ENCODE assay signal across 8 cellular contexts in genomic region chr10:63267414-63268138, GRCh38.
A peak's percentile ranks its signal among the peaks of the same experiment; 100 is the strongest.
DNase-seq lines count a peak whose midpoint lies in the region; ATAC-seq and TF ChIP-seq lines count a peak whose summit lies in the region.

No MANE protein-coding gene starts in this region.

- peak overlapping the region; percentile 81 for H3K27ac ChIP-seq in CD8-positive, alpha-beta T cell (ENCODE audit: low read depth, low read length)
- H3K27ac ChIP-seq in GM23338 (ENCODE audit: low read depth) (peak overlapping the region; percentile 97), PC-9 (peak overlapping the region; percentile 96), stomach smooth muscle (ENCODE audit: low read length) (peak overlapping the region; percentile 88)

- no peak overlapping the region for H2AFZ ChIP-seq in GM23338
- H2AFZ ChIP-seq in PC-9, result no peak overlapping the region; the same call in 1 of the 2 replicates

- peaks cover 99% of the 10 kb centered on the region for H3K79me2 ChIP-seq in GM23338 (replicated peaks; ENCODE audit: insufficient read depth)
- H3K79me2 ChIP-seq in PC-9 (ENCODE audit: low read depth), result peaks cover 71% of the 10 kb centered on the region

- no peaks in the 10 kb centered on the region for H3K9me3 ChIP-seq in CD8-positive, alpha-beta T cell (ENCODE audit: low read length)
- no peaks in the 10 kb centered on the region for H3K9me3 ChIP-seq in PC-9 (ENCODE audit: insufficient read depth, low read depth)
- H3K9me3 ChIP-seq in stomach smooth muscle (ENCODE audit: control insufficient read depth in 2 of 2, low read length in 2 of 2), result no peaks in the 10 kb centered on the region

- TF ChIP-seq CTCF in CD8-positive, alpha-beta T cell (IDR thresholded peaks at IDR 0.05), result no peak
- TF ChIP-seq CTCF in GM23338 (conservative IDR thresholded peaks at IDR 0.05; ENCODE audit: low read depth in 2 of 2), result no peak
- no peak for TF ChIP-seq CTCF in PC-9 (conservative IDR thresholded peaks at IDR 0.05)
- no peak for TF ChIP-seq CTCF in chondrocyte (IDR thresholded peaks at IDR 0.05)

- H3K9me3 Mint-ChIP-seq in CD8-positive, alpha-beta T cell, result no peaks in the 10 kb centered on the region
- H3K9me3 Mint-ChIP-seq in GM23338, result no peaks in the 10 kb centered on the region
- no peaks in the 10 kb centered on the region for H3K9me3 Mint-ChIP-seq in chondrocyte (ENCODE audit: low read depth)

- POLR2A ChIA-PET in CD8-positive, alpha-beta T cell (lab: Charles Lee), result interaction anchor here (0.7 to 2.4 kb wide), 5 partner anchors 14 to 503 kb away, joined by 3 to 7 read pairs (median 4); partner anchors contain the start of gene NRBF2
- POLR2A ChIA-PET in PC-9 (lab: Charles Lee; ENCODE audit: unreplicated experiment), result interaction anchor here (0.6 to 1.1 kb wide), 3 partner anchors 32 to 167 kb away, joined by 3 to 6 read pairs (median 4); no protein-coding TSS in a partner anchor

- H3K36me3 ChIP-seq in CD8-positive, alpha-beta T cell (ENCODE audit: insufficient read depth, low read length), result no peaks in the 10 kb centered on the region
- H3K36me3 ChIP-seq in GM23338 (ENCODE audit: insufficient read depth) (no peaks in the 10 kb centered on the region), PC-9 (ENCODE audit: low read depth) (peaks cover 9% of the 10 kb centered on the region; the same call in 1 of the 2 replicates), stomach smooth muscle (ENCODE audit: control insufficient read depth in 2 of 2, insufficient read depth in 2 of 2, low read length in 2 of 2) (no peaks in the 10 kb centered on the region)

- H3F3A ChIP-seq in GM23338 (replicated peaks; ENCODE audit: low read depth), result no peaks in the 10 kb centered on the region; the same call in 1 of the 2 replicates
- H3F3A ChIP-seq in PC-9 (ENCODE audit: insufficient read depth, low read depth), result peaks cover 33% of the 10 kb centered on the region

- H4K20me1 ChIP-seq in GM23338 (replicated peaks; ENCODE audit: insufficient read depth) (peaks cover 9% of the 10 kb centered on the region; the same call in 1 of the 2 replicates), PC-9 (ENCODE audit: insufficient read depth) (peaks cover 4% of the 10 kb centered on the region; the same call in 1 of the 2 replicates)

- no peaks in the 10 kb centered on the region for H3K9me2 ChIP-seq in GM23338 (ENCODE audit: insufficient read depth)
- H3K9me2 ChIP-seq in PC-9 (ENCODE audit: insufficient read depth), result no peaks in the 10 kb centered on the region

- intact Hi-C loops in CD8-positive, alpha-beta T cell (cut with DNase I, micrococcal nuclease), result loop anchor here (1.0 to 10.0 kb wide), 10 partner anchors 10 to 453 kb away; partner anchors contain the start of genes JMJD1C (in 2 of the 2), EGR2 (in 1 of the 2), NRBF2 (in 1 of the 2) and REEP3 (in 1 of the 2)
- intact Hi-C loops in PC-9 (cut with micrococcal nuclease; ENCODE audit: unreplicated experiment), result loop anchor here (1.0 to 2.0 kb wide), 7 partner anchors 31 to 445 kb away; partner anchors contain the start of genes JMJD1C and REEP3

- H3K27me3 Mint-ChIP-seq in CD8-positive, alpha-beta T cell (ENCODE audit: low read depth), result no peaks in the 10 kb centered on the region
- H3K27me3 Mint-ChIP-seq in GM23338 (ENCODE audit: insufficient read depth, low read depth, poor library complexity), result no peaks in the 10 kb centered on the region
- H3K27me3 Mint-ChIP-seq in chondrocyte (ENCODE audit: low read depth), result no peaks in the 10 kb centered on the region

- peaks cover 34% of the 10 kb centered on the region for H3K36me3 Mint-ChIP-seq in CD8-positive, alpha-beta T cell
- H3K36me3 Mint-ChIP-seq in GM23338 (ENCODE audit: low read depth) (peaks cover 21% of the 10 kb centered on the region; the same call in 2 of the 3 replicates), chondrocyte (ENCODE audit: low read depth) (peaks cover 1% of the 10 kb centered on the region)

- peaks cover 22% of the 10 kb centered on the region for H3K4me1 ChIP-seq in CD8-positive, alpha-beta T cell (ENCODE audit: insufficient read depth, low read length)
- H3K4me1 ChIP-seq in GM23338 (ENCODE audit: insufficient read depth), result peaks cover 22% of the 10 kb centered on the region
- H3K4me1 ChIP-seq in PC-9 (replicated peaks; ENCODE audit: insufficient read depth), result peaks cover 35% of the 10 kb centered on the region
- no peaks in the 10 kb centered on the region for H3K4me1 ChIP-seq in stomach smooth muscle (ENCODE audit: control insufficient read depth, insufficient read depth, low read length)

- H3K9ac ChIP-seq in stomach smooth muscle (ENCODE audit: low read length in 2 of 2), result peak overlapping the region; percentile 86 to 95

- peak overlapping the region; percentile 51 for H3K4me3 ChIP-seq in CD8-positive, alpha-beta T cell (ENCODE audit: low read depth, low read length)
- peak overlapping the region; percentile 67 for H3K4me3 ChIP-seq in GM23338
- H3K4me3 ChIP-seq in PC-9, result peak overlapping the region; percentile 71
- H3K4me3 ChIP-seq in stomach smooth muscle (ENCODE audit: low read length in 2 of 2), result peak overlapping the region; percentile 81 to 84

- peaks cover 16% of the 10 kb centered on the region for H3K4me1 Mint-ChIP-seq in CD8-positive, alpha-beta T cell (ENCODE audit: low read depth)
- H3K4me1 Mint-ChIP-seq in GM23338 (peaks cover 4% of the 10 kb centered on the region; the same call in 2 of the 3 replicates), chondrocyte (ENCODE audit: low read depth) (peaks cover 28% of the 10 kb centered on the region)

- no TSS peak for BruUV-seq in PC-9 (replicated peaks; lab: Mats Ljungman, UMichigan)

- H3K4me3 Mint-ChIP-seq in CD8-positive, alpha-beta T cell, result peak overlapping the region; percentile 97
- peak overlapping the region; percentile 98 for H3K4me3 Mint-ChIP-seq in GM23338
- peak overlapping the region; percentile 96 for H3K4me3 Mint-ChIP-seq in chondrocyte (ENCODE audit: unreplicated experiment)

- peak overlapping the region; percentile 72 for H3K4me2 ChIP-seq in GM23338
- H3K4me2 ChIP-seq in PC-9, result peak overlapping the region; percentile 99

- CTCF ChIA-PET in CD8-positive, alpha-beta T cell (lab: Charles Lee), result interaction anchor here (0.6 to 2.0 kb wide), 3 partner anchors 10 to 363 kb away, joined by 3 to 6 read pairs (median 4); no protein-coding TSS in a partner anchor
- CTCF ChIA-PET in PC-9 (lab: Charles Lee), result interaction anchor here (0.9 kb wide), 1 partner anchor 50 kb away, joined by 3 read pairs; no protein-coding TSS in a partner anchor

- peak overlapping the region; percentile 99 for H3K27ac Mint-ChIP-seq in CD8-positive, alpha-beta T cell
- H3K27ac Mint-ChIP-seq in GM23338 (peak overlapping the region; percentile 99), chondrocyte (ENCODE audit: unreplicated experiment) (peak overlapping the region; percentile 99)

- no peak for ATAC-seq in CD8-positive, alpha-beta T cell
- ATAC-seq in GM23338 (peak; percentile 60), GM19455 (IDR thresholded peaks at IDR 0.05; ENCODE audit: unreplicated experiment) (no peak), HG03097 (IDR thresholded peaks at IDR 0.05; ENCODE audit: low FRiP score, unreplicated experiment) (no peak)

- H3K27me3 ChIP-seq in CD8-positive, alpha-beta T cell (ENCODE audit: insufficient read depth, low read length), result no peaks in the 10 kb centered on the region
- H3K27me3 ChIP-seq in GM23338 (ENCODE audit: insufficient read depth) (no peaks in the 10 kb centered on the region), PC-9 (ENCODE audit: insufficient read depth, low read depth) (no peaks in the 10 kb centered on the region), stomach smooth muscle (ENCODE audit: control insufficient read depth in 1 of 2, insufficient read depth in 2 of 2, low read length in 2 of 2) (no peaks in the 10 kb centered on the region)

- no peak for DNase-seq in CD8-positive, alpha-beta T cell
- DNase-seq in GM23338 (ENCODE audit: low spot score) (peak; percentile 69), PC-9 (peak; percentile 35 to 79), chondrocyte (ENCODE audit: low spot score) (no peak), left kidney (ENCODE audit: low read depth, low spot score) (peak; percentile 86)

TF ChIP-seq in GM23338, 12 proteins besides CTCF, POLR2A, EP300 and RAD21:
- TF ChIP-seq REST (IDR thresholded peaks at IDR 0.05; ENCODE audit: unreplicated experiment), result no peak
- peak; percentile 8; the same call in 1 of the 2 replicates for TF ChIP-seq POLR2AphosphoS5 (IDR thresholded peaks at IDR 0.05; ENCODE audit: low read depth)

Comparison
In these comparisons a context has a peak if more than half of its experiments do, and no peak if none do; other contexts are left out.
1. DNase-seq: peak in GM23338 (single experiment), PC-9 (2 of 2) and left kidney (single experiment); none in CD8-positive, alpha-beta T cell (0 of 7) and chondrocyte (single experiment).
2. Peak in every context shown above with its lines, with median percentiles within 50 percentile points of each other: H3K27ac ChIP-seq, H3K4me3 ChIP-seq, H3K27ac Mint-ChIP-seq and H3K4me3 Mint-ChIP-seq.